1 cellular context compared by ENCODE assay signal in the genomic region with DNA sequence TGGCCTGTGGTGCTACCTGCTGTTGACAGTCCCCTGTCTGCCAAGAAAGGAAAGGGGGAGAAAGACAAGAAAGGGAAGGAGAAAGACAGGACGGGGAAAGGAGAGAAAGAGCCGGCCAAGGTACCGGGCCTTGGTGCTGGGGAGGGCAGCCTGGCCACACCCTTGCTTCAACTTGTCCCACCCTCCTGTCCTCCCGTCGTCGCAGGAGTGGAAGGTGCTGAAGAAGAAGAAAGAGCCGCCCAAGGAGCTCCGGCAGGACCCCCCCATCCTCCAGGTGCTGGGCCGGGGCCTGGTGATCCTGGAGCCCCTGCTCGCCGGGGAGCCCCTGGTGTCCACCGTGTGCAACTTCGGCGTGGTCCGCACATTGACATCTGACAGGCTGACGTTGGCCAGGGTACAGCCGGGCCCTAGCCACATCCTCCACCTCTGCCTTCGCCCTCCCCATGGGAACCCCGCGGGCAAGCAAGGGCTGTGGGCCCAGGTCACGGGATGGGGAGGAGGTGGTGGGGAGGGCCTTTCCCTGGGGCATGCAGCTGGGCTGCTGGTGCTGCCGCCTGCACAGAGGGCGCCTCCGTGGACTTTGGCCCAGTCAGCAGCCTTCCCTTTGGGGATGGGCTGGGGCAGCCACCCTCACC.
TF ChIP-seq lines count a peak whose summit lies in the region.

No MANE protein-coding gene starts in this region.

TF ChIP-seq in HepG2, 621 proteins besides CTCF, POLR2A, EP300 and RAD21 (continued from another document):
- TF ChIP-seq, protein P1, sequence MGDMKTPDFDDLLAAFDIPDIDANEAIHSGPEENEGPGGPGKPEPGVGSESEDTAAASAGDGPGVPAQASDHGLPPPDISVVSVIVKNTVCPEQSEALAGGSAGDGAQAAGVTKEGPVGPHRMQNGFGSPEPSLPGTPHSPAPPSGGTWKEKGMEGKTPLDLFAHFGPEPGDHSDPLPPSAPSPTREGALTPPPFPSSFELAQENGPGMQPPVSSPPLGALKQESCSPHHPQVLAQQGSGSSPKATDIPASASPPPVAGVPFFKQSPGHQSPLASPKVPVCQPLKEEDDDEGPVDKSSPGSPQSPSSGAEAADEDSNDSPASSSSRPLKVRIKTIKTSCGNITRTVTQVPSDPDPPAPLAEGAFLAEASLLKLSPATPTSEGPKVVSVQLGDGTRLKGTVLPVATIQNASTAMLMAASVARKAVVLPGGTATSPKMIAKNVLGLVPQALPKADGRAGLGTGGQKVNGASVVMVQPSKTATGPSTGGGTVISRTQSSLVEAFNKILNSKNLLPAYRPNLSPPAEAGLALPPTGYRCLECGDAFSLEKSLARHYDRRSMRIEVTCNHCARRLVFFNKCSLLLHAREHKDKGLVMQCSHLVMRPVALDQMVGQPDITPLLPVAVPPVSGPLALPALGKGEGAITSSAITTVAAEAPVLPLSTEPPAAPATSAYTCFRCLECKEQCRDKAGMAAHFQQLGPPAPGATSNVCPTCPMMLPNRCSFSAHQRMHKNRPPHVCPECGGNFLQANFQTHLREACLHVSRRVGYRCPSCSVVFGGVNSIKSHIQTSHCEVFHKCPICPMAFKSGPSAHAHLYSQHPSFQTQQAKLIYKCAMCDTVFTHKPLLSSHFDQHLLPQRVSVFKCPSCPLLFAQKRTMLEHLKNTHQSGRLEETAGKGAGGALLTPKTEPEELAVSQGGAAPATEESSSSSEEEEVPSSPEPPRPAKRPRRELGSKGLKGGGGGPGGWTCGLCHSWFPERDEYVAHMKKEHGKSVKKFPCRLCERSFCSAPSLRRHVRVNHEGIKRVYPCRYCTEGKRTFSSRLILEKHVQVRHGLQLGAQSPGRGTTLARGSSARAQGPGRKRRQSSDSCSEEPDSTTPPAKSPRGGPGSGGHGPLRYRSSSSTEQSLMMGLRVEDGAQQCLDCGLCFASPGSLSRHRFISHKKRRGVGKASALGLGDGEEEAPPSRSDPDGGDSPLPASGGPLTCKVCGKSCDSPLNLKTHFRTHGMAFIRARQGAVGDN (CRISPR knock-in tag; IDR thresholded peaks at IDR 0.05) = peak; percentile 81
- TF ChIP-seq ZBTB7A (CRISPR knock-in tag; IDR thresholded peaks at IDR 0.05) (peak; percentile 44; the same call in 1 of the 2 replicates), FOXJ3 (CRISPR knock-in tag; IDR thresholded peaks at IDR 0.05; ENCODE audit: borderline replicate concordance) (no peak)
- TF ChIP-seq, protein P2, sequence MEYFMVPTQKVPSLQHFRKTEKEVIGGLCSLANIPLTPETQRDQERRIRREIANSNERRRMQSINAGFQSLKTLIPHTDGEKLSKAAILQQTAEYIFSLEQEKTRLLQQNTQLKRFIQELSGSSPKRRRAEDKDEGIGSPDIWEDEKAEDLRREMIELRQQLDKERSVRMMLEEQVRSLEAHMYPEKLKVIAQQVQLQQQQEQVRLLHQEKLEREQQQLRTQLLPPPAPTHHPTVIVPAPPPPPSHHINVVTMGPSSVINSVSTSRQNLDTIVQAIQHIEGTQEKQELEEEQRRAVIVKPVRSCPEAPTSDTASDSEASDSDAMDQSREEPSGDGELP (IDR thresholded peaks at IDR 0.05; ENCODE audit: borderline replicate concordance, low read depth) = 0 out of 2 replicates have a peak, but pooled peaks have one; percentile 23
- TF ChIP-seq, protein P3, sequence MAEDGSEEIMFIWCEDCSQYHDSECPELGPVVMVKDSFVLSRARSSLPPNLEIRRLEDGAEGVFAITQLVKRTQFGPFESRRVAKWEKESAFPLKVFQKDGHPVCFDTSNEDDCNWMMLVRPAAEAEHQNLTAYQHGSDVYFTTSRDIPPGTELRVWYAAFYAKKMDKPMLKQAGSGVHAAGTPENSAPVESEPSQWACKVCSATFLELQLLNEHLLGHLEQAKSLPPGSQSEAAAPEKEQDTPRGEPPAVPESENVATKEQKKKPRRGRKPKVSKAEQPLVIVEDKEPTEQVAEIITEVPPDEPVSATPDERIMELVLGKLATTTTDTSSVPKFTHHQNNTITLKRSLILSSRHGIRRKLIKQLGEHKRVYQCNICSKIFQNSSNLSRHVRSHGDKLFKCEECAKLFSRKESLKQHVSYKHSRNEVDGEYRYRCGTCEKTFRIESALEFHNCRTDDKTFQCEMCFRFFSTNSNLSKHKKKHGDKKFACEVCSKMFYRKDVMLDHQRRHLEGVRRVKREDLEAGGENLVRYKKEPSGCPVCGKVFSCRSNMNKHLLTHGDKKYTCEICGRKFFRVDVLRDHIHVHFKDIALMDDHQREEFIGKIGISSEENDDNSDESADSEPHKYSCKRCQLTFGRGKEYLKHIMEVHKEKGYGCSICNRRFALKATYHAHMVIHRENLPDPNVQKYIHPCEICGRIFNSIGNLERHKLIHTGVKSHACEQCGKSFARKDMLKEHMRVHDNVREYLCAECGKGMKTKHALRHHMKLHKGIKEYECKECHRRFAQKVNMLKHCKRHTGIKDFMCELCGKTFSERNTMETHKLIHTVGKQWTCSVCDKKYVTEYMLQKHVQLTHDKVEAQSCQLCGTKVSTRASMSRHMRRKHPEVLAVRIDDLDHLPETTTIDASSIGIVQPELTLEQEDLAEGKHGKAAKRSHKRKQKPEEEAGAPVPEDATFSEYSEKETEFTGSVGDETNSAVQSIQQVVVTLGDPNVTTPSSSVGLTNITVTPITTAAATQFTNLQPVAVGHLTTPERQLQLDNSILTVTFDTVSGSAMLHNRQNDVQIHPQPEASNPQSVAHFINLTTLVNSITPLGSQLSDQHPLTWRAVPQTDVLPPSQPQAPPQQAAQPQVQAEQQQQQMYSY (CRISPR knock-in tag; IDR thresholded peaks at IDR 0.05) = no peak
